1 cellular context compared by ENCODE assay signal in genomic region chr5:119022773-119023172, GRCh38.
TF ChIP-seq lines count a peak whose summit lies in the region.

No MANE protein-coding gene starts in this region.

TF ChIP-seq in IMR-90, 13 proteins besides CTCF, POLR2A, EP300 and RAD21 (continued from another document):
- no peak for TF ChIP-seq CEBPB (IDR thresholded peaks at IDR 0.05; ENCODE audit: low read depth, low read length)
- no peak for TF ChIP-seq BHLHE40 (IDR thresholded peaks at IDR 0.05; ENCODE audit: low read depth, low read length)
- TF ChIP-seq MXI1 (IDR thresholded peaks at IDR 0.05; ENCODE audit: borderline replicate concordance, low read depth, low read length): no peak
- TF ChIP-seq MAZ (IDR thresholded peaks at IDR 0.05; ENCODE audit: borderline replicate concordance, low read depth, low read length): no peak
- TF ChIP-seq FOS (IDR thresholded peaks at IDR 0.05; ENCODE audit: low read depth, low read length): no peak
- TF ChIP-seq MAFK (IDR thresholded peaks at IDR 0.05; ENCODE audit: low read depth, low read length): no peak
- no peak for TF ChIP-seq SMC3 (IDR thresholded peaks at IDR 0.05; ENCODE audit: low read depth, low read length)
- TF ChIP-seq NFE2L2 (IDR thresholded peaks at IDR 0.05; ENCODE audit: low read depth, low read length): no peak
- TF ChIP-seq, protein P1, sequence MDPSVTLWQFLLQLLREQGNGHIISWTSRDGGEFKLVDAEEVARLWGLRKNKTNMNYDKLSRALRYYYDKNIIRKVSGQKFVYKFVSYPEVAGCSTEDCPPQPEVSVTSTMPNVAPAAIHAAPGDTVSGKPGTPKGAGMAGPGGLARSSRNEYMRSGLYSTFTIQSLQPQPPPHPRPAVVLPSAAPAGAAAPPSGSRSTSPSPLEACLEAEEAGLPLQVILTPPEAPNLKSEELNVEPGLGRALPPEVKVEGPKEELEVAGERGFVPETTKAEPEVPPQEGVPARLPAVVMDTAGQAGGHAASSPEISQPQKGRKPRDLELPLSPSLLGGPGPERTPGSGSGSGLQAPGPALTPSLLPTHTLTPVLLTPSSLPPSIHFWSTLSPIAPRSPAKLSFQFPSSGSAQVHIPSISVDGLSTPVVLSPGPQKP (IDR thresholded peaks at IDR 0.05; ENCODE audit: borderline replicate concordance, low read depth, low read length): no peak
